11 cellular contexts compared by ENCODE assay signal in the genomic region with DNA sequence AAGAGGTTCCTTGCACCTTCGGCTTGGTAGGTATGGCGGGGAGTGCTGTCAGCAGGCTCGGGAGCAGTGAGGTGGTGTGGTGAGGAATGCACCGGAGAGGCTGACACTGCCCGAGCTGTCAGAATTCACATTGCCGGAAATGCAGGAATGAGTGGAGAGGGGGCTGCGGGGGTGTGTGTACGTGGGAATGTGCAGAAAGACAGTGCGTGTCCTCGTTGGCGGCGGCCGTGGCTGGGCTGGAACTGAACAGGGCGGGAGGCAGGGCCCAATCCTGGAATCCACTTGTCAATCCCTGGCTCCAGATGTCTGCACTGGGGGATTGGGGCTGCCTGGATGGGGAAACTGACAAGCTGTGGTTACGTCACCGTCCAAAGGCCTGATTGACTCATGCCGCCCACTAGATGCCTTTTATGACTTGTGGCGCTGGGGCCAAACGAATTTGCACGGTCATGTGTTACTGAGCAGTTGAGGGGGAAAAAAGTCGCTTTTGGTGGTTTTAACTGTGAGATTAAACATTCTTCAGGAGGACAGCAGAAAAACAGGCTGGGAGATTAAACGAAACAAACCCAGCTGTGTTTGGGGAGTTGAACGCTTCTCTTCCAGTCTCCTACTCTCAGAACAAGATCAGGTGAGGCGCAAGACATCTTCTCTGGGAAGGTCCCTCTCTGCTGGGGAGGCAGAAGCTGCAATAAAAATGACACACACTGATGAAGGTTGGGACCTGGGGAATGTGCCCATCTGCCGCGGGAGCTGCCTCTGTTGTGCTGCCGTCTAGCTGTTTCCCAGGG.
A peak's percentile ranks its signal among the peaks of the same experiment; 100 is the strongest.
DNase-seq lines count a peak whose midpoint lies in the region; ATAC-seq and TF ChIP-seq lines count a peak whose summit lies in the region.
"Had no signal": no experiment of that assay in that cellular context is flagged by ENCODE, and none has a peak within 500 bp of the region (broad histone marks: within the 10 kb centered on the region; RNA-seq: fewer than 3 reads in every experiment).

No MANE protein-coding gene starts in this region.

- intact Hi-C loops in left cardiac atrium (cut with DNase I): no loop called here
- intact Hi-C loops in sciatic nerve (cut with DNase I): no loop called here

- peak; percentile 87 for DNase-seq in GM04503 (ENCODE audit: low read depth)
- peak; percentile 88 for DNase-seq in SW480 (ENCODE audit: low spot score)
- peak; percentile 71 for DNase-seq in left cardiac atrium
- peak; percentile 71 for DNase-seq in sciatic nerve (ENCODE audit: low spot score)
- no peak for DNase-seq in NCI-H187 treated with DMSO at 0.1 percent for 48 hours (lab: John Stamatoyannopoulos, UW)
- DNase-seq in MM.1S: no peak
- DNase-seq: erythroblast; stimulated activated CD8-positive, alpha-beta memory T cell treated with anti-CD3 and anti-CD28 coated beads, Interleukin-4, amount 100 ng/mL, for 48 hours had no signal

- TF ChIP-seq CTCF in MM.1S (IDR thresholded peaks at IDR 0.05; ENCODE audit: low read length): no peak

- no peaks in the 10 kb centered on the region; the same call in 1 of the 2 replicates for H3K27me3 ChIP-seq in MM.1S (replicated peaks; ENCODE audit: insufficient read depth, low read length)

- H3K79me2 ChIP-seq in MM.1S (ENCODE audit: low read length): no peaks in the 10 kb centered on the region

- no peaks in the 10 kb centered on the region for H4K20me1 ChIP-seq in MM.1S (ENCODE audit: insufficient read depth, low read length)

- ATAC-seq in left cardiac atrium (peak; percentile 78 to 84), sciatic nerve (peak; percentile 89), HG02763 (IDR thresholded peaks at IDR 0.05; ENCODE audit: unreplicated experiment) (no peak), GM18867 (IDR thresholded peaks at IDR 0.05; ENCODE audit: unreplicated experiment) (no peak)

- no peaks in the 10 kb centered on the region for H3K9me2 ChIP-seq in MM.1S (replicated peaks; ENCODE audit: insufficient read depth, low read length)

- H3K9me3 ChIP-seq in MM.1S (replicated peaks; ENCODE audit: insufficient read depth, low read length): no peaks in the 10 kb centered on the region
- H3K9me3 ChIP-seq: neutrophil had no signal

- no peak overlapping the region for H2AFZ ChIP-seq in MM.1S (ENCODE audit: low read length)

- H3K36me3 ChIP-seq in MM.1S (replicated peaks; ENCODE audit: insufficient read depth, low read length): no peaks in the 10 kb centered on the region
- H3K36me3 ChIP-seq: neutrophil had no signal

- no peaks in the 10 kb centered on the region for H3F3A ChIP-seq in MM.1S (ENCODE audit: insufficient read depth, low read length)

- no peak overlapping the region for H3K27ac ChIP-seq in MM.1S (ENCODE audit: low read length)
- H3K27ac ChIP-seq: neutrophil had no signal

- no peak overlapping the region for H3K4me3 ChIP-seq in MM.1S (ENCODE audit: low read length)

- H3K9ac ChIP-seq in MM.1S (ENCODE audit: low read length): no peak overlapping the region

- H3K4me2 ChIP-seq in MM.1S (ENCODE audit: low read depth, low read length): no peak overlapping the region

- H3K4me1 ChIP-seq in MM.1S (ENCODE audit: low read length): no peaks in the 10 kb centered on the region

Comparison
In these comparisons a context has a peak if more than half of its experiments do, and no peak if none do; other contexts are left out.
1. DNase-seq: peak in GM04503 (single experiment), SW480 (single experiment), left cardiac atrium (single experiment) and sciatic nerve (single experiment); none in NCI-H187 treated with DMSO at 0.1 percent for 48 hours (single experiment) and MM.1S (single experiment).
2. ATAC-seq: peak in left cardiac atrium (2 of 2) and sciatic nerve (single experiment); none in HG02763 (single experiment) and GM18867 (single experiment).